Comparison of ENCODE assay signal across 9 cellular contexts in the genomic region with DNA sequence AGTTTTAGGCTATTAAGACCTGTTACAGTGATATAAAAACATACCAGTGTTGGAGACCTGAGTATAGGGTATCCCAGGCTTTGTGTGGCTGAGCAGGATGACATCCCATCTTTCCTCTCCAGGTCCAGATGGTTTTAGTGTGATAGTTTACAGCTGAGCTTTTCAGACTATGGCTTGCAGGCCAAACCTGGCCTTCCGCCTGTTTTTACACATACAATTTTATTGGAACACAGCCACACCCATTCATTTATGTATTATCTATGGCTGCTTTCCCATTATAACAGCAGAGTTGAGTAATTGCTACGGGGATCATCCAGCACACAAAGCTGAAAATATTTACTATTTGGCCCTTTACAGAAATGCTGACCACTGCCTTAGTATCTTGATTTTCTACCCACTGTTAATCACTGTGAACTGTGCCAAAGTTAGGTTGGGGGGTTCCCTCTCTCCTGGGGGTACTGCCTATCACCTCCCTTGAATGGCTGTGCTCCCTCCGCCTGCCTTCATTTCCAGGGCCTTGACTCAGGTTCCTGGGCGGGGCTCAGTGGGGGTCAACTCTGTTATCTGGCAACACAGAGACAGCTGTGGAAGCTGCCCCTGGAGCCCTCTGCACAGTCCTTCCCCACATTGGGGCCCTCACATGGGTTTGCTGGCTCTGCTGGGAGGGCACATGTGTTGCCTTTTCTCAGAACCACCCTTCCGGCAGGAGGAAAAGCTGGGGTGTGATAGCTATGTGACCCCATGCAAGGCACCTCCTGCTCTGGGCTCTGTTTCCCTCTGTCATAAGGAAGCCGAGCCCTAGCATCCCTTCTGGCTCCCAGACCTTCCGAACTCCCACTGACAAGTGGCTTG. TPM values are rescaled to one million over a fixed set of nuclear protein-coding genes. Genes with fewer than 3 reads are reported as not detected.
DNase-seq lines count a peak whose midpoint lies in the region; ATAC-seq and TF ChIP-seq lines count a peak whose summit lies in the region.
"Had no signal": no experiment of that assay in that cellular context is flagged by ENCODE, and none has a peak within 500 bp of the region (broad histone marks: within the 10 kb centered on the region; RNA-seq: fewer than 3 reads in every experiment).

No MANE protein-coding gene starts in this region.

- DNase-seq in activated CD4-positive, alpha-beta T cell treated with anti-CD3 and anti-CD28 coated beads, Interleukin-2, amount 10 ng/mL, durations not matched to agents 7 days and 5 days, result peak; percentile 27
- no peak for DNase-seq in activated CD4-positive, alpha-beta T cell treated with anti-CD3 and anti-CD28 coated beads for 1 hour
- DNase-seq in mammary epithelial cell (peak; percentile 50), right lobe of liver (peak; percentile 67 to 77 (median 73)), transverse colon (peak; percentile 28), NCI-H2029 treated with DMSO at 0.1 percent for 48 hours (lab: John Stamatoyannopoulos, UW) (no peak)
- DNase-seq: Calu3 had no signal

- CTCF ChIA-PET in activated CD4-positive, alpha-beta T cell treated with anti-CD3 and anti-CD28 coated beads, Interleukin-2, amount 10 ng/mL, durations not matched to agents 7 days and 5 days (lab: Charles Lee), result interaction anchor here (0.6 to 9.8 kb wide), 11 partner anchors 8 to 115 kb away, joined by 3 to 118 read pairs (median 5); a partner anchor contains a TSS
- CTCF ChIA-PET in mammary epithelial cell (lab: Charles Lee; ENCODE audit: low non-redundant PET), result interaction anchor here (0.6 kb wide), 1 partner anchor 8 kb away, joined by 4 read pairs; no protein-coding TSS in a partner anchor

- H3K4me1 Mint-ChIP-seq in activated CD4-positive, alpha-beta T cell treated with anti-CD3 and anti-CD28 coated beads, Interleukin-2, amount 10 ng/mL, durations not matched to agents 7 days and 5 days, result peaks cover 98% of the 10 kb centered on the region

- H3K4me3 ChIP-seq in mammary epithelial cell (replicated peaks in 1 of 3; ENCODE audit: insufficient read depth in 1 of 3, low read depth in 2 of 3, low read length in 3 of 3) (no peak overlapping the region), right lobe of liver (no peak overlapping the region), transverse colon (no peak overlapping the region)

- BruUV-seq in mammary epithelial cell (replicated peaks; lab: Mats Ljungman, UMichigan), result TSS peak; percentile 36

- peak; percentile 14 to 58 (median 20) for ATAC-seq in right lobe of liver
- ATAC-seq in HG02870 (IDR thresholded peaks at IDR 0.05; ENCODE audit: unreplicated experiment), result no peak
- no peak for ATAC-seq in HG03139 (IDR thresholded peaks at IDR 0.05; ENCODE audit: unreplicated experiment)

- peak overlapping the region; percentile 89 for H3K27ac Mint-ChIP-seq in activated CD4-positive, alpha-beta T cell treated with anti-CD3 and anti-CD28 coated beads, Interleukin-2, amount 10 ng/mL, durations not matched to agents 7 days and 5 days

- TF ChIP-seq CTCF in mammary epithelial cell (conservative IDR thresholded peaks at IDR 0.05 in 1 of 2, IDR thresholded peaks at IDR 0.05 in 1 of 2; ENCODE audit: extremely low read depth in 1 of 2, insufficient read depth in 1 of 2, low read depth in 1 of 2, low read length in 2 of 2), result no peak
- no peak for TF ChIP-seq CTCF in right lobe of liver (IDR thresholded peaks at IDR 0.05)
- TF ChIP-seq CTCF in transverse colon (IDR thresholded peaks at IDR 0.05), result no peak

- WGBS in mammary epithelial cell (ENCODE audit: low coverage, missing lambda C conversion rate), result 63% methylated on average over 6 of the region's 7 CpGs
- WGBS in right lobe of liver (ENCODE audit: insufficient coverage, low coverage, low lambda C conversion rate, missing lambda C conversion rate), result 59% methylated on average over 7 of the region's 7 CpGs
- WGBS in transverse colon (ENCODE audit: low coverage in 1 of 2), 2 donors, result 50 to 57% methylated on average over 1 to 7 of the region's 7 CpGs

- intact Hi-C loops in mammary epithelial cell (cut with micrococcal nuclease) (no loop called here), right lobe of liver (cut with DNase I) (no loop called here), transverse colon (cut with DNase I; ENCODE audit: low total_unique reads) (loop anchor here (2.0 kb wide), 1 partner anchor 43 kb away; a partner anchor contains a TSS)

- peaks cover 5% of the 10 kb centered on the region for H3K9me3 Mint-ChIP-seq in activated CD4-positive, alpha-beta T cell treated with anti-CD3 and anti-CD28 coated beads, Interleukin-2, amount 10 ng/mL, durations not matched to agents 7 days and 5 days

- no peak overlapping the region for H2AFZ ChIP-seq in mammary epithelial cell (ENCODE audit: low read depth, low read length)

- peak overlapping the region; percentile 21 for H3K4me2 ChIP-seq in mammary epithelial cell (ENCODE audit: insufficient read depth, low read depth, low read length)

- H3K36me3 Mint-ChIP-seq in activated CD4-positive, alpha-beta T cell treated with anti-CD3 and anti-CD28 coated beads, Interleukin-2, amount 10 ng/mL, durations not matched to agents 7 days and 5 days (ENCODE audit: low read depth), result peaks cover 85% of the 10 kb centered on the region

- TF ChIP-seq EP300 in transverse colon (IDR thresholded peaks at IDR 0.05; ENCODE audit: low read depth), result no peak

- POLR2A ChIA-PET in activated CD4-positive, alpha-beta T cell treated with anti-CD3 and anti-CD28 coated beads, Interleukin-2, amount 10 ng/mL, durations not matched to agents 7 days and 5 days (lab: Charles Lee), result interaction anchor here (1.0 kb wide), 1 partner anchor 25 kb away, joined by 3 read pairs; no protein-coding TSS in a partner anchor

- TF ChIP-seq POLR2A in right lobe of liver (IDR thresholded peaks at IDR 0.05), result no peak
- no peak for TF ChIP-seq POLR2A in transverse colon (IDR thresholded peaks at IDR 0.05)

- H3K9me3 ChIP-seq in mammary epithelial cell (replicated peaks; ENCODE audit: insufficient read depth, low read length) (no peaks in the 10 kb centered on the region), right lobe of liver (no peaks in the 10 kb centered on the region), transverse colon (no peaks in the 10 kb centered on the region)

- H3K4me3 Mint-ChIP-seq in activated CD4-positive, alpha-beta T cell treated with anti-CD3 and anti-CD28 coated beads, Interleukin-2, amount 10 ng/mL, durations not matched to agents 7 days and 5 days, result peak overlapping the region; percentile 39

- H4K20me1 ChIP-seq in mammary epithelial cell (ENCODE audit: insufficient read depth, low read length), result no peaks in the 10 kb centered on the region

- H3K36me3 ChIP-seq in mammary epithelial cell (ENCODE audit: insufficient read depth, low read length) (peaks cover 5% of the 10 kb centered on the region), right lobe of liver (no peaks in the 10 kb centered on the region), transverse colon (no peaks in the 10 kb centered on the region)

- peaks cover 78% of the 10 kb centered on the region for H3K4me1 ChIP-seq in mammary epithelial cell (ENCODE audit: insufficient read depth, low read length)
- H3K4me1 ChIP-seq in right lobe of liver, result peaks cover 0 to 87% (median 40%) of the 10 kb centered on the region in 4 donors
- peaks cover 35 to 97% (median 52%) of the 10 kb centered on the region in 4 donors for H3K4me1 ChIP-seq in transverse colon

- dilution Hi-C loops in mammary epithelial cell (cut with HindIII; ENCODE audit: low sequenced_read_pairs), result no loop called here

- H3K27ac ChIP-seq in mammary epithelial cell (ENCODE audit: insufficient read depth, low read depth, low read length) (peak overlapping the region; percentile 88), right lobe of liver (peak overlapping the region; percentile 80 to 87 (median 84)), transverse colon (peak overlapping the region; percentile 81 to 89 (median 86))

- H3K27me3 ChIP-seq in mammary epithelial cell (ENCODE audit: insufficient read depth, low read length), result no peaks in the 10 kb centered on the region
- no peaks in the 10 kb centered on the region for H3K27me3 ChIP-seq in right lobe of liver
- H3K27me3 ChIP-seq in transverse colon, result no peaks in the 10 kb centered on the region

- no peaks in the 10 kb centered on the region for H3K27me3 Mint-ChIP-seq in activated CD4-positive, alpha-beta T cell treated with anti-CD3 and anti-CD28 coated beads, Interleukin-2, amount 10 ng/mL, durations not matched to agents 7 days and 5 days

- in situ Hi-C loops in mammary epithelial cell (cut with MboI; ENCODE audit: low sequenced_read_pairs in 2 of 2) (loop anchor here in 1 of 2 donors (5.0 kb wide), 1 partner anchor 40 kb away; no protein-coding TSS in a partner anchor), transverse colon (cut with MboI; ENCODE audit: low pct_ligation_motif_present in 1 of 4, low pct_unique_long_range_greater_than_20kb in 1 of 4, low sequenced_read_pairs in 3 of 4) (no loop called here)

- peaks cover 92% of the 10 kb centered on the region for H3K79me2 ChIP-seq in mammary epithelial cell (ENCODE audit: insufficient read depth, low read length)

- no peak overlapping the region for H3K9ac ChIP-seq in mammary epithelial cell (ENCODE audit: insufficient read depth, low read length)

RNA-seq across cellular contexts. Expression of a gene that starts 40.3 kb away (rescaled TPM):
- under 1 TPM; 0.07 to 0.10 TPM for total RNA-seq in activated CD4-positive, alpha-beta T cell treated with anti-CD3 and anti-CD28 coated beads, Interleukin-2, amount 10 ng/mL, durations not matched to agents 7 days and 5 days
- under 1 TPM in 1 of 2 donors, not detected in 1; under 0.01 TPM for total RNA-seq in mammary epithelial cell
- 0.02 TPM for polyA plus RNA-seq in mammary epithelial cell
- not detected for polyA minus RNA-seq in mammary epithelial cell
- total RNA-seq in right lobe of liver, result not detected
- under 1 TPM in 1 of 4 donors, not detected in 3; 0.32 TPM for total RNA-seq in transverse colon
- total RNA-seq: Calu3 had no signal

RNA-seq across cellular contexts. Expression of a gene that starts 43.3 kb away (rescaled TPM):
- 100 to 1,000 TPM; 127 to 143 TPM for total RNA-seq in activated CD4-positive, alpha-beta T cell treated with anti-CD3 and anti-CD28 coated beads, Interleukin-2, amount 10 ng/mL, durations not matched to agents 7 days and 5 days
- 100 to 1,000 TPM in 1 of 2 donors, 10 to 100 TPM in 1; 47.8 to 102 TPM for total RNA-seq in mammary epithelial cell
- 97.2 TPM for polyA plus RNA-seq in mammary epithelial cell
- 85.5 TPM for polyA minus RNA-seq in mammary epithelial cell
- 10 to 100 TPM; 22.1 to 39.0 (median 28.4) TPM for total RNA-seq in right lobe of liver
- total RNA-seq in transverse colon, result 10 to 100 TPM; 18.9 to 72.9 (median 55.8) TPM

Comparison
In these comparisons a context has a peak if more than half of its experiments do, and no peak if none do; other contexts are left out.
1. DNase-seq: peak in activated CD4-positive, alpha-beta T cell treated with anti-CD3 and anti-CD28 coated beads, Interleukin-2, amount 10 ng/mL, durations not matched to agents 7 days and 5 days (single experiment), mammary epithelial cell (single experiment), right lobe of liver (3 of 3) and transverse colon (single experiment); none in activated CD4-positive, alpha-beta T cell treated with anti-CD3 and anti-CD28 coated beads for 1 hour (single experiment) and NCI-H2029 treated with DMSO at 0.1 percent for 48 hours (single experiment).
2. ATAC-seq: peak in right lobe of liver (4 of 4); none in HG02870 (single experiment) and HG03139 (single experiment).
3. Peak in every context shown above with its lines, with median percentiles within 50 percentile points of each other: H3K27ac ChIP-seq.